In the genomic region with DNA sequence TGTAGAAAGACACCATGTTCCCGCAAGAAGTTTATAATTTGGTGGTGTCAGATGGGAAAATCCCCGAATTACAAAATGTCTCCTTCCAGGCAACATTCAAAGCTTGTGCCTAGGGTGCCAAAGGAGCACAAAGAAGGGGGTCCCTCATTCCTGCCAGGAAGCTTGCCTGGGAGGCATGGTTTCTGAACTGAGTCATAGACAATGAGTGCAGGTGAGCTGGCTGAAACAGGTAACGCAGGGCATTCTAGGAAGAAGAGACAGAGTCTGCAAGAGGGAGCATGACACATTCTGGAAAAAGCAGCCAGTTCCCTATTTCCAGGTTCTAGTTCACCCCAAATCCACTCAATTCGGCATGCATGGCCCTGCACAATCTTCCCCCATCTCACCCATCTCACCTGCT, we compare ENCODE assay signal across 30 cellular contexts. TPM values are rescaled to one million over a fixed set of nuclear protein-coding genes. Genes with fewer than 3 reads are reported as not detected.
"Had no signal": no experiment of that assay in that cellular context is flagged by ENCODE, and none has a peak within 500 bp of the region (broad histone marks: within the 10 kb centered on the region; RNA-seq: fewer than 3 reads in every experiment).

No MANE protein-coding gene starts in this region.

- H3K4me3 ChIP-seq: cardiac muscle cell, esophagus squamous epithelium, pancreas, prostate gland, skin epidermis, thoracic aorta, uterus had no signal

- H3K4me1 Mint-ChIP-seq: activated B cell treated with CpG ODN at 0.5 μM for 24 hours; activated naive CD4-positive, alpha-beta T cell treated with anti-CD3 and anti-CD28 coated beads, Interleukin-2, amount 50 U/mL, for 24 hours; activated naive CD8-positive, alpha-beta T cell treated with anti-CD3 and anti-CD28 coated beads, Interleukin-2, amount 50 U/mL, for 24 hours; nephron progenitor cell; stimulated activated effector memory CD8-positive, alpha-beta T cell treated with anti-CD3 and anti-CD28 coated beads, Interleukin-12 subunit alpha, Interleukin-12 subunit beta, amount 100 ng/mL, for 72 hours had no signal

- H3K27ac Mint-ChIP-seq: activated B cell treated with CpG ODN at 0.5 μM for 24 hours; activated CD8-positive, alpha-beta T cell treated with anti-CD3 and anti-CD28 coated beads for 36 hours; activated naive CD4-positive, alpha-beta T cell treated with anti-CD3 and anti-CD28 coated beads, Interleukin-2, amount 50 U/mL, for 24 hours; activated naive CD8-positive, alpha-beta T cell treated with anti-CD3 and anti-CD28 coated beads, Interleukin-2, amount 50 U/mL, for 24 hours; activated T-helper 2 cell treated with anti-CD3 and anti-CD28 coated beads, Interferon-gamma antibody, Interleukin-2, Interleukin-4, amounts not matched to agents 10 μg/mL and 5 μg/mL and 100 μg/mL, durations not matched to agents 14 hours and 24 hours and 36 hours; nephron progenitor cell; stimulated activated effector memory CD8-positive, alpha-beta T cell treated with anti-CD3 and anti-CD28 coated beads, Interleukin-12 subunit alpha, Interleukin-12 subunit beta, amount 100 ng/mL, for 72 hours; stimulated activated naive CD8-positive, alpha-beta T cell treated with anti-CD3 and anti-CD28 coated beads, Interleukin-15, Interleukin-2, amounts not matched to agents 100 ng/mL and 50 ng/mL, for 24 hours had no signal

- H3K36me3 ChIP-seq: cardiac muscle cell, esophagus squamous epithelium, pancreas, prostate gland, thoracic aorta, uterus had no signal

- DNase-seq: activated B cell treated with CpG ODN at 0.5 μM for 24 hours; activated CD4-positive, alpha-beta T cell treated with anti-CD3 and anti-CD28 coated beads, Interleukin-2, amount 50 U/mL, for 1 hour; activated CD8-positive, alpha-beta T cell treated with anti-CD3 and anti-CD28 coated beads for 36 hours; activated naive CD8-positive, alpha-beta T cell treated with anti-CD3 and anti-CD28 coated beads, Interleukin-2, amount 50 U/mL, for 24 hours; activated T-cell treated with anti-CD3 and anti-CD28 coated beads, Interleukin-2, amount 50 U/mL, for 48 hours; cortex of kidney; esophagus squamous epithelium; glutamatergic neuron; left cardiac atrium; left ventricle myocardium superior; nephron progenitor cell; pancreas; retina; stimulated activated CD4-positive, alpha-beta T cell treated with anti-CD3 and anti-CD28 coated beads, Interleukin-4, amount 100 ng/mL, for 24 hours; T-helper 2 cell; uterus had no signal

- H3K9me3 ChIP-seq: esophagus squamous epithelium, pancreas, prostate gland, thoracic aorta, uterus had no signal

- H3K4me3 Mint-ChIP-seq: activated B cell treated with CpG ODN at 0.5 μM for 24 hours; activated CD8-positive, alpha-beta T cell treated with anti-CD3 and anti-CD28 coated beads for 36 hours; activated naive CD4-positive, alpha-beta T cell treated with anti-CD3 and anti-CD28 coated beads, Interleukin-2, amount 50 U/mL, for 24 hours; activated naive CD8-positive, alpha-beta T cell treated with anti-CD3 and anti-CD28 coated beads, Interleukin-2, amount 50 U/mL, for 24 hours; nephron progenitor cell; stimulated activated effector memory CD8-positive, alpha-beta T cell treated with anti-CD3 and anti-CD28 coated beads, Interleukin-12 subunit alpha, Interleukin-12 subunit beta, amount 100 ng/mL, for 72 hours; stimulated activated naive CD8-positive, alpha-beta T cell treated with anti-CD3 and anti-CD28 coated beads, Interleukin-15, Interleukin-2, amounts not matched to agents 100 ng/mL and 50 ng/mL, for 24 hours had no signal

- H3K4me1 ChIP-seq: esophagus squamous epithelium, pancreas, prostate gland, uterus had no signal

- ATAC-seq: activated CD8-positive, alpha-beta T cell treated with anti-CD3 and anti-CD28 coated beads for 36 hours; activated naive CD8-positive, alpha-beta T cell treated with anti-CD3 and anti-CD28 coated beads, Interleukin-2, amount 50 U/mL, for 24 hours; left cardiac atrium; left ventricle myocardium superior; pancreas; sciatic nerve; stimulated activated effector memory CD8-positive, alpha-beta T cell treated with anti-CD3 and anti-CD28 coated beads, Interleukin-12 subunit alpha, Interleukin-12 subunit beta, amount 100 ng/mL, for 72 hours had no signal

- H3K9me3 Mint-ChIP-seq: activated B cell treated with CpG ODN at 0.5 μM for 24 hours; activated CD8-positive, alpha-beta T cell treated with anti-CD3 and anti-CD28 coated beads for 36 hours; activated naive CD4-positive, alpha-beta T cell treated with anti-CD3 and anti-CD28 coated beads, Interleukin-2, amount 50 U/mL, for 24 hours; activated naive CD8-positive, alpha-beta T cell treated with anti-CD3 and anti-CD28 coated beads, Interleukin-2, amount 50 U/mL, for 24 hours; activated T-helper 2 cell treated with anti-CD3 and anti-CD28 coated beads, Interferon-gamma antibody, Interleukin-2, Interleukin-4, amounts not matched to agents 10 μg/mL and 5 μg/mL and 100 μg/mL, durations not matched to agents 14 hours and 24 hours and 36 hours; nephron progenitor cell; stimulated activated effector memory CD8-positive, alpha-beta T cell treated with anti-CD3 and anti-CD28 coated beads, Interleukin-12 subunit alpha, Interleukin-12 subunit beta, amount 100 ng/mL, for 72 hours; stimulated activated naive CD8-positive, alpha-beta T cell treated with anti-CD3 and anti-CD28 coated beads, Interleukin-15, Interleukin-2, amounts not matched to agents 100 ng/mL and 50 ng/mL, for 24 hours had no signal

- H3K36me3 Mint-ChIP-seq: activated naive CD4-positive, alpha-beta T cell treated with anti-CD3 and anti-CD28 coated beads, Interleukin-2, amount 50 U/mL, for 24 hours; stimulated activated effector memory CD8-positive, alpha-beta T cell treated with anti-CD3 and anti-CD28 coated beads, Interleukin-12 subunit alpha, Interleukin-12 subunit beta, amount 100 ng/mL, for 72 hours had no signal

- H3K27me3 ChIP-seq: cardiac muscle cell, pancreas, uterus had no signal

- H3K27ac ChIP-seq: cardiac muscle cell, esophagus squamous epithelium, pancreas, prostate gland, thoracic aorta, uterus had no signal

RNA-seq across cellular contexts. Expression of a gene that starts 48.4 kb away (rescaled TPM):
- total RNA-seq: activated B cell treated with CpG ODN at 0.5 μM for 24 hours; activated CD8-positive, alpha-beta T cell treated with anti-CD3 and anti-CD28 coated beads for 36 hours; activated T-helper 2 cell treated with anti-CD3 and anti-CD28 coated beads, Interferon-gamma antibody, Interleukin-2, Interleukin-4, amounts not matched to agents 10 μg/mL and 5 μg/mL and 100 μg/mL, durations not matched to agents 14 hours and 24 hours and 36 hours; cardiac muscle cell; endothelial cell of umbilical vein; esophagus squamous epithelium; frontal cortex; left cardiac atrium; left ventricle myocardium superior; lung microvascular endothelial cell; mucosa of gallbladder; pancreas; prostate gland; sciatic nerve; subcutaneous adipose tissue; thoracic aorta; uterus had no signal
- polyA plus RNA-seq: endothelial cell of umbilical vein, pancreas had no signal
